Comparison of ENCODE assay signal across 9 cellular contexts in the genomic region with DNA sequence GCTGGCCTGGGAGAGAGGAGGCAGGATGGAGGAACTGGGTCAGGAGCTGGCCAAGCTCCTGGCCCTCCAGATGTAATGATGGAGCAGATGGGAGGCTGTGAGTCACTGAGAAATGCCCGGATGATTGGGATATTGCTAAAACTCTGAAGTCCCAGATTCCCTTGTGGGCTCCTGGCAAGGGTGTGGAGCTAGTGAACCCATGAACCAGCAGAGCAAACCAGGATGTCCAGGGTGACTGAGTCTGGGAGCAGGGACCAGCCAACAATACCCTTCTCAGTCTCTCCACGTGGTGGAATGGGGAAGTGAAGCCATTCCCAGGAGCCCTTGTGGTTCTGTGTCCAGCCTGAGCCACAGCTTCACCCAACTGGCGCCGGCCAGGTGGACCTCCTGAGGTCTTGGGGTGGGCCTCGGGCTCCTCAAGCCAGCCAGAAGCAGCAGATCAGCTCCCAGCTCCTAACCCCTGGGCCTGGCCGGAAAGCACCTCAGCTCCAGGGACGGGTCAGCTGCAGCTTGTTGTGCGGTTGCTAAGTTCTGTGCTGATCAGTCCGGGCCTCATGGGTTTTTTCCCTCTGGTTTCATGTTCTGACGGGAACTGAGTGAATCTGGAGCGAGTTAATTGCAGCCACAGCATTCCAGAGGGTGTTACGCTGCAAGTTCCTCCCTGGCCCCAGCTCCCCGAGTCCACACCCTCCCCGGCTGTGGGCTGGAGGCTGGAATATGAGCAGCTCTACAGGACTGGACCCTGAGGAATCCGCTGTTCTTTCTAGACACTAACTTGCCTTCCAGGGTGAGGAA. TPM values are rescaled to one million over a fixed set of nuclear protein-coding genes. Genes with fewer than 3 reads are reported as not detected.
A peak's percentile ranks its signal among the peaks of the same experiment; 100 is the strongest.
DNase-seq lines count a peak whose midpoint lies in the region; TF ChIP-seq lines count a peak whose summit lies in the region.
"Had no signal": no experiment of that assay in that cellular context is flagged by ENCODE, and none has a peak within 500 bp of the region (broad histone marks: within the 10 kb centered on the region; RNA-seq: fewer than 3 reads in every experiment).

No MANE protein-coding gene starts in this region.

- in situ Hi-C loops in astrocyte of the spinal cord (cut with HindIII; ENCODE audit: low sequenced_read_pairs), result no loop called here

- H3K27ac ChIP-seq in skeletal muscle tissue (ENCODE audit: low read depth, low read length), result peak overlapping the region; percentile 93

- H3K4me3 ChIP-seq in astrocyte of the spinal cord (ENCODE audit: low read depth, low read length) (no peak overlapping the region), skeletal muscle tissue (ENCODE audit: low read length in 3 of 3) (peak overlapping the region in 2 of 3 donors; percentile 23 to 45)

- H3K9ac ChIP-seq in skeletal muscle tissue (ENCODE audit: low read depth in 1 of 3, low read length in 3 of 3), result peak overlapping the region; percentile 69 to 81 (median 74)

- peak; percentile 95 for DNase-seq in GM03348 (ENCODE audit: low spot score)
- DNase-seq in astrocyte of the spinal cord (ENCODE audit: low read depth, low spot score), result peak; percentile 96
- peak; percentile 96 for DNase-seq in islet precursor cell
- DNase-seq in NCI-H1092 (lab: John Stamatoyannopoulos, UW), result no peak
- DNase-seq in NCI-H748 treated with DMSO at 0.1 percent for 48 hours (lab: John Stamatoyannopoulos, UW), result no peak
- no peak for DNase-seq in NCI-H1694 (lab: John Stamatoyannopoulos, UW)
- no peak for DNase-seq in activated T-cell treated with anti-CD3 and anti-CD28 coated beads, Interleukin-2, amount 50 U/mL, for 1 hour
- DNase-seq: NCI-H2029 treated with DMSO at 0.1 percent for 48 hours had no signal

- H3K27me3 ChIP-seq in skeletal muscle tissue (ENCODE audit: control insufficient read depth in 3 of 3, insufficient read depth in 3 of 3, low read length in 3 of 3), result no peaks in the 10 kb centered on the region

- no peak for TF ChIP-seq CTCF in astrocyte of the spinal cord (IDR thresholded peaks at IDR 0.05; ENCODE audit: low read depth, low read length)

- H3K36me3 ChIP-seq in skeletal muscle tissue (ENCODE audit: control insufficient read depth in 3 of 3, insufficient read depth in 3 of 3, low read length in 3 of 3), result no peaks in the 10 kb centered on the region

- H3K9me3 ChIP-seq in skeletal muscle tissue (ENCODE audit: control insufficient read depth in 3 of 3, low read length in 3 of 3), result no peaks in the 10 kb centered on the region

- H3K4me1 ChIP-seq in skeletal muscle tissue (ENCODE audit: control insufficient read depth in 3 of 3, insufficient read depth in 3 of 3, low read length in 3 of 3), result peaks cover 22 to 41% (median 30%) of the 10 kb centered on the region in 3 donors

RNA-seq across cellular contexts. Expression of gene DUSP1, which starts 37.6 kb away (rescaled TPM):
- 67.3 TPM for total RNA-seq in skeletal muscle tissue

Comparison
In these comparisons a context has a peak if more than half of its experiments do, and no peak if none do; other contexts are left out.
1. DNase-seq: peak in GM03348 (single experiment), astrocyte of the spinal cord (single experiment) and islet precursor cell (single experiment); none in NCI-H1092 (single experiment), NCI-H748 treated with DMSO at 0.1 percent for 48 hours (single experiment), NCI-H1694 (single experiment) and activated T-cell treated with anti-CD3 and anti-CD28 coated beads, Interleukin-2, amount 50 U/mL, for 1 hour (single experiment).